10 cellular contexts compared by ENCODE assay signal in the genomic region with DNA sequence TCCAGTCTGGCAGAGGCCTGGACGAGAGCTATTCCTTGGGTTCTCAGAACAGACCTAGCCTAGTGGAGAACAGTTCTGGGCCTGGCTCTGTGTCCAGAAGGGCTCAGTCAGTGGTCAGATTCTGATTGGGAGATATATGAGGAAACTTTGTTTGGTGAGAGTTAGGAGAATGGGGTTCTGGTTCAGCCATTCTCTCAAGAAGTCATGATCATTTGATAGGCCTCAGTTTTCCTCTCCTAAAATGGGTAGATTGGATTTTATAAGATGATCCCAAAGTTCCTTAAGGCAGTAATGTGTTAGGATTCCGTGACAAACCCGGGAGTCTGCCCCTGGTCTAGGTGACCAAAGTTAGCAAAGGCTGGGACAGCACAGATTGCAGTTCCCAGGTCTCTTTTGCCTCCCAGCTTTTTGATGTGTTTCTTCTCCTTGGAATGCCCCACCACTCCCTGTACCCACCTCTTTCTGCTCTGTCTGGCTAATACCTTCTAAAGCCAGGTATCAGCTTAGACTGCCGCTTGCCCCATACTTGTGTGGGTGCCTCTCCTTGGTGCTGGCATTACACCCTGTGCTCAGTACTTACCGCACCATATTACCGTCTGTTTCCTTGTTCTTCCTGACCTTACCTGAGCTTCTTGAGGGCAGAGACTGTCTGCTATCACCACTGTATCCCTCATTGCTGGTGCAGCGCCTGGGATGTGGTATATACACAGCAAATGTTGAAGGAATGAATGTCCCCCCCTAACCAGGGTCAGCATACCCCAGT. TPM values are rescaled to one million over a fixed set of nuclear protein-coding genes. Genes with fewer than 3 reads are reported as not detected.
A peak's percentile ranks its signal among the peaks of the same experiment; 100 is the strongest.
DNase-seq lines count a peak whose midpoint lies in the region; ATAC-seq, FAIRE-seq and TF ChIP-seq lines count a peak whose summit lies in the region.
"Had no signal": no experiment of that assay in that cellular context is flagged by ENCODE, and none has a peak within 500 bp of the region (broad histone marks: within the 10 kb centered on the region; RNA-seq: fewer than 3 reads in every experiment).

No MANE protein-coding gene starts in this region.

- H4K8ac ChIP-seq in mesenchymal stem cell (ENCODE audit: low read length): peak overlapping the region; percentile 0

- WGBS in GM12878 (ENCODE audit: insufficient coverage, insufficient replicate concordance, low lambda C conversion rate, missing lambda C conversion rate): 73% methylated on average over 7 of the region's 7 CpGs
- WGBS in mesenchymal stem cell: 87% methylated on average over 7 of the region's 7 CpGs

- POLR2A ChIA-PET in GM12878 (lab: Charles Lee): interaction anchor here (1.3 to 8.7 kb wide), 6 partner anchors 8 to 22 kb away, joined by 3 to 88 read pairs (median 7); no protein-coding TSS in a partner anchor

- H3K27ac Mint-ChIP-seq in activated CD4-positive, alpha-beta T cell treated with anti-CD3 and anti-CD28 coated beads, Interleukin-2, amount 10 ng/mL, durations not matched to agents 24 days and 14 days: peak overlapping the region; percentile 92

- no peaks in the 10 kb centered on the region for H3K27me3 Mint-ChIP-seq in activated CD4-positive, alpha-beta T cell treated with anti-CD3 and anti-CD28 coated beads, Interleukin-2, amount 10 ng/mL, durations not matched to agents 24 days and 14 days

- TF ChIP-seq EP300 in GM12878 (IDR thresholded peaks at IDR 0.05; ENCODE audit: borderline replicate concordance in 1 of 2, control insufficient read depth in 1 of 2, low read depth in 2 of 2, low read length in 2 of 2): no peak

- ATAC-seq in GM12878: no peak
- ATAC-seq in thoracic aorta (ENCODE audit: insufficient number of reproducible peaks, low FRiP score, low read depth): peak; percentile 14

- H4K20me1 ChIP-seq in GM12878 (ENCODE audit: control insufficient read depth, insufficient read depth): no peaks in the 10 kb centered on the region

- H3K27me3 ChIP-seq in GM12878 (replicated peaks in 1 of 2; ENCODE audit: control insufficient read depth in 2 of 2, insufficient read depth in 2 of 2, low read length in 1 of 2) (no peaks in the 10 kb centered on the region), mesenchymal stem cell (ENCODE audit: control insufficient read depth in 1 of 2, insufficient read depth in 1 of 2, low read length in 2 of 2) (no peaks in the 10 kb centered on the region), thoracic aorta (replicated peaks; ENCODE audit: insufficient read depth) (no peaks in the 10 kb centered on the region)

- H3K79me1 ChIP-seq in mesenchymal stem cell (replicated peaks; ENCODE audit: low read length, poor library complexity, severe bottlenecking): peaks cover 49% of the 10 kb centered on the region

- no peak overlapping the region for H2BK5ac ChIP-seq in mesenchymal stem cell (ENCODE audit: low read depth, low read length, poor library complexity, severe bottlenecking)

- peak overlapping the region; percentile 14; the same call in 1 of the 2 replicates for H3K9ac ChIP-seq in GM12878 (ENCODE audit: control insufficient read depth, insufficient read depth, low read length)
- H3K9ac ChIP-seq in mesenchymal stem cell (ENCODE audit: low read length): no peak overlapping the region

- peak overlapping the region; percentile 61 for H2BK120ac ChIP-seq in mesenchymal stem cell (ENCODE audit: low read depth, low read length)

- H2AK5ac ChIP-seq in mesenchymal stem cell (ENCODE audit: low read length, severe bottlenecking): no peak overlapping the region

- H2BK12ac ChIP-seq in mesenchymal stem cell (ENCODE audit: low read length in 2 of 2): peak overlapping the region in 1 of 2 experiments; percentile 73

- TF ChIP-seq POLR2A in GM12878 (IDR thresholded peaks at IDR 0.05; ENCODE audit: low read depth, low read length): no peak

- TF ChIP-seq CTCF in GM12878 (IDR thresholded peaks at IDR 0.05 in 2 of 3, conservative IDR thresholded peaks at IDR 0.05 in 1 of 3; ENCODE audit: control insufficient read depth in 2 of 3, extremely low read depth in 1 of 3, insufficient read depth in 1 of 3, low read depth in 3 of 3, low read length in 3 of 3) (no peak), thoracic aorta (IDR thresholded peaks at IDR 0.05) (no peak)

- RAD21 ChIA-PET in GM12878 (lab: Charles Lee; ENCODE audit: unreplicated experiment): interaction anchor here (0.9 to 6.1 kb wide), 9 partner anchors 8 to 36 kb away, joined by 3 to 63 read pairs (median 7); a partner anchor contains a TSS

- CTCF ChIA-PET in GM12878 (lab: Yijun Ruan, JAX): interaction anchor here (1.0 to 5.1 kb wide), 6 partner anchors 11 to 52 kb away, joined by 3 to 30 read pairs (median 4); no protein-coding TSS in a partner anchor

- peak overlapping the region in 1 of 2 experiments; percentile 0 for H3K14ac ChIP-seq in mesenchymal stem cell (ENCODE audit: low read length in 2 of 2)

- H2BK15ac ChIP-seq in mesenchymal stem cell (ENCODE audit: low read depth, poor library complexity, severe bottlenecking): peak overlapping the region; percentile 60

- H3K36me3 Mint-ChIP-seq in activated CD4-positive, alpha-beta T cell treated with anti-CD3 and anti-CD28 coated beads, Interleukin-2, amount 10 ng/mL, durations not matched to agents 24 days and 14 days (ENCODE audit: low read depth): peaks cover 33% of the 10 kb centered on the region

- H3K23ac ChIP-seq in mesenchymal stem cell (ENCODE audit: low read length in 2 of 2): no peak overlapping the region

- in situ Hi-C loops in GM12878 (cut with MboI): no loop called here

- SMC1A ChIA-PET in GM12878 (lab: Charles Lee; ENCODE audit: uncharacterized antibody, unreplicated experiment): interaction anchor here (1.3 to 17.8 kb wide), 9 partner anchors 11 to 59 kb away, joined by 4 to 336 read pairs (median 11); a partner anchor contains a TSS

- peaks cover 0 to 8% of the 10 kb centered on the region in 2 experiments; a peak in 3 of 4 replicates for H3K36me3 ChIP-seq in GM12878 (ENCODE audit: control insufficient read depth in 2 of 2, insufficient read depth in 2 of 2, low read length in 1 of 2)
- no peaks in the 10 kb centered on the region for H3K36me3 ChIP-seq in mesenchymal stem cell (ENCODE audit: control insufficient read depth in 1 of 2, insufficient read depth in 2 of 2, low read depth in 1 of 2, low read length in 2 of 2)
- H3K36me3 ChIP-seq in thoracic aorta: no peaks in the 10 kb centered on the region

- H4K91ac ChIP-seq in mesenchymal stem cell (ENCODE audit: low read length): peak overlapping the region; percentile 0

- DNase-seq in activated CD4-positive, alpha-beta T cell treated with anti-CD3 and anti-CD28 coated beads, Interleukin-2, amount 10 ng/mL, durations not matched to agents 24 days and 14 days: peak; percentile 55
- no peak for DNase-seq in activated CD4-positive, alpha-beta T cell treated with anti-CD3 and anti-CD28 coated beads, Interleukin-2, amount 50 U/mL, for 1 hour
- DNase-seq in GM12878 (ENCODE audit: low read depth, low spot score): no peak
- DNase-seq in mesenchymal stem cell: no peak
- no peak for DNase-seq in thoracic aorta (ENCODE audit: low spot score)
- no peak for DNase-seq in C1 segment of cervical spinal cord (lab: John Stamatoyannopoulos, UW)
- no peak for DNase-seq in kidney glomerular epithelial cell (lab: John Stamatoyannopoulos, UW)
- no peak for DNase-seq in NCI-H2171 (lab: John Stamatoyannopoulos, UW)
- DNase-seq: NCI-H1930, SIG-M5 had no signal

- H2AFZ ChIP-seq in GM12878 (ENCODE audit: control insufficient read depth, low read depth, low read length) (no peak overlapping the region), mesenchymal stem cell (ENCODE audit: low read depth, low read length) (no peak overlapping the region)

- intact Hi-C loops in activated CD4-positive, alpha-beta T cell treated with anti-CD3 and anti-CD28 coated beads, Interleukin-2, amount 10 ng/mL, durations not matched to agents 24 days and 14 days (cut with micrococcal nuclease): loop anchor here (1.0 kb wide), 3 partner anchors 12 to 39 kb away; no protein-coding TSS in a partner anchor
- intact Hi-C loops in GM12878 (cut with micrococcal nuclease; ENCODE audit: unreplicated experiment): no loop called here

- H3K27ac ChIP-seq in GM12878 (ENCODE audit: control insufficient read depth, insufficient read depth) (peak overlapping the region; percentile 72), mesenchymal stem cell (ENCODE audit: low read length, poor library complexity, severe bottlenecking) (no peak overlapping the region), thoracic aorta (peak overlapping the region; percentile 69 to 78)

- H3K9me3 ChIP-seq in GM12878 (replicated peaks; ENCODE audit: control insufficient read depth, insufficient read depth, low read length) (peaks cover 17% of the 10 kb centered on the region), mesenchymal stem cell (ENCODE audit: control insufficient read depth, low read length) (peaks cover 6% of the 10 kb centered on the region), thoracic aorta (no peaks in the 10 kb centered on the region)

- peak overlapping the region in 1 of 2 experiments; percentile 27 for H3K4ac ChIP-seq in mesenchymal stem cell (ENCODE audit: low read depth in 1 of 2, low read length in 2 of 2)

- no peak for FAIRE-seq in GM12878 (lab: Jason Lieb, UNC)

- H3K4me1 ChIP-seq in GM12878 (ENCODE audit: control insufficient read depth, insufficient read depth, low read length) (peaks cover 67% of the 10 kb centered on the region), mesenchymal stem cell (ENCODE audit: control insufficient read depth, insufficient read depth, low read depth, low read length) (peaks cover 25% of the 10 kb centered on the region), thoracic aorta (ENCODE audit: control insufficient read depth in 1 of 2, low read depth in 2 of 2) (peaks cover 70 to 80% of the 10 kb centered on the region in 2 donors)

- H3K4me3 ChIP-seq in GM12878 (no peak overlapping the region), mesenchymal stem cell (ENCODE audit: insufficient read depth in 1 of 2, low read depth in 1 of 2, low read length in 2 of 2) (no peak overlapping the region), thoracic aorta (no peak overlapping the region)

- peak overlapping the region; percentile 23 to 44 for H3K18ac ChIP-seq in mesenchymal stem cell (ENCODE audit: low read depth in 1 of 2, low read length in 2 of 2)

- peaks cover 99% of the 10 kb centered on the region for H3K79me2 ChIP-seq in GM12878 (ENCODE audit: control insufficient read depth, insufficient read depth, low read length)

- peak overlapping the region; percentile 73 for H3K4me3 Mint-ChIP-seq in activated CD4-positive, alpha-beta T cell treated with anti-CD3 and anti-CD28 coated beads, Interleukin-2, amount 10 ng/mL, durations not matched to agents 24 days and 14 days

- peaks cover 7% of the 10 kb centered on the region for H3K9me3 Mint-ChIP-seq in activated CD4-positive, alpha-beta T cell treated with anti-CD3 and anti-CD28 coated beads, Interleukin-2, amount 10 ng/mL, durations not matched to agents 24 days and 14 days

- H3K4me2 ChIP-seq in GM12878 (ENCODE audit: control insufficient read depth, insufficient read depth): peak overlapping the region; percentile 68
- no peak overlapping the region for H3K4me2 ChIP-seq in mesenchymal stem cell (ENCODE audit: low read length, poor library complexity, severe bottlenecking)

- no peak for TF ChIP-seq RAD21 in GM12878 (IDR thresholded peaks at IDR 0.05; ENCODE audit: insufficient read depth, low read depth, low read length)

- H3K4me1 Mint-ChIP-seq in activated CD4-positive, alpha-beta T cell treated with anti-CD3 and anti-CD28 coated beads, Interleukin-2, amount 10 ng/mL, durations not matched to agents 24 days and 14 days: peaks cover 77% of the 10 kb centered on the region

- no TSS peak for BruUV-seq in GM12878 (replicated peaks; lab: Mats Ljungman, UMichigan)

RNA-seq across cellular contexts. Expression of a gene that starts 25.5 kb away (rescaled TPM):
- 73.4 and 78.9 TPM in 2 replicates for total RNA-seq in activated CD4-positive, alpha-beta T cell treated with anti-CD3 and anti-CD28 coated beads, Interleukin-2, amount 10 ng/mL, durations not matched to agents 24 days and 14 days
- 59.8 and 61.3 TPM in 2 replicates for total RNA-seq in GM12878 (2013; cell fraction: nucleolus; rRNA removed)
- total RNA-seq in GM12878 (2014; rRNA removed) (6.9 and 8.3 TPM in 2 replicates), GM12878 (2014; rRNA removed; fragmentation: Illumina TruSeq; extraction: Trizol) (11.0 and 11.1 TPM in 2 replicates), GM12878 (2021) (39.8 and 40.1 TPM in 2 replicates), thoracic aorta (10 to 100 TPM; 51.7 to 80.1 TPM)
- polyA plus RNA-seq in GM12878 (2011; ENCODE audit: low read depth): 18.4 TPM
- polyA plus RNA-seq in GM12878 (2011; rRNA removed) (11.3 and 16.7 TPM in 2 replicates), GM12878 (2014; fragmentation: Illumina TruSeq; extraction: Trizol) (19.4 and 23.7 TPM in 2 replicates), GM12878 (2014; fragmentation: Nextera tagmentation; extraction: Ambion mirVana) (1 to 10 TPM; 6.6 to 9.4 TPM), GM12878 (2014; rRNA removed) (25.8 and 31.1 TPM in 2 replicates), GM12878 (2016; fragmentation: Nextera tagmentation; extraction: Ambion mirVana) (10 to 100 TPM; 27.1 to 33.7 TPM)
- polyA plus RNA-seq in GM12878 (2011; cell fraction: cytosol; rRNA removed): 13.8 and 14.1 TPM in 2 replicates
- polyA plus RNA-seq in GM12878 (2011; cell fraction: nucleus; rRNA removed): 38.9 and 46.9 TPM in 2 replicates
- polyA plus RNA-seq in GM12878 (2012): 23.6 and 27.7 TPM in 2 replicates
- 17.6 and 19.5 TPM in 2 replicates for polyA minus RNA-seq in GM12878 (2011; rRNA and poly(A)+ RNA removed)
- 5.1 and 5.6 TPM in 2 replicates for polyA minus RNA-seq in GM12878 (2011; cell fraction: cytosol; rRNA and poly(A)+ RNA removed)
- 14.9 and 32.6 TPM in 2 replicates for polyA minus RNA-seq in GM12878 (2011; cell fraction: nucleus; rRNA and poly(A)+ RNA removed)
- polyA plus RNA-seq in mesenchymal stem cell (2013, experiment 1 of 2): 8.9 TPM
- polyA plus RNA-seq in mesenchymal stem cell (2013, experiment 2 of 2): 9.1 TPM
